18 cellular contexts compared by ENCODE assay signal in genomic region chr7:78437118-78437517, GRCh38.
DNase-seq lines count a peak whose midpoint lies in the region; ATAC-seq and TF ChIP-seq lines count a peak whose summit lies in the region.
"Had no signal": no experiment of that assay in that cellular context is flagged by ENCODE, and none has a peak within 500 bp of the region (broad histone marks: within the 10 kb centered on the region; RNA-seq: fewer than 3 reads in every experiment).

No MANE protein-coding gene starts in this region.

- TF ChIP-seq EP300 in gastroesophageal sphincter (IDR thresholded peaks at IDR 0.05), result no peak

- TF ChIP-seq POLR2A in gastroesophageal sphincter (IDR thresholded peaks at IDR 0.05), result no peak

- H3K36me3 ChIP-seq in gastroesophageal sphincter, result no peaks in the 10 kb centered on the region

- whole genome bisulfite sequencing in gastroesophageal sphincter (ENCODE audit: low coverage in 1 of 2), 2 donors, result 53 to 65% methylated on average over 4 of the region's 5 CpGs

- no peak for TF ChIP-seq CTCF in fibroblast of the aortic adventitia (IDR thresholded peaks at IDR 0.05; ENCODE audit: insufficient read depth, low read length)
- TF ChIP-seq CTCF in gastroesophageal sphincter (IDR thresholded peaks at IDR 0.05), result no peak

- CTCF ChIA-PET in HEK293T (lab: Yijun Ruan, JAX), result interaction anchor here (0.7 kb wide), 1 partner anchor 57 kb away, joined by 3 read pairs; no protein-coding TSS in a partner anchor

- H3K4me3 ChIP-seq in fibroblast of the aortic adventitia (ENCODE audit: low read depth, low read length) (no peak overlapping the region), gastroesophageal sphincter (no peak overlapping the region)

- H3K4me1 ChIP-seq in gastroesophageal sphincter, result no peaks in the 10 kb centered on the region
- H3K4me1 ChIP-seq: Caco-2 had no signal

- no peak overlapping the region for H3K27ac ChIP-seq in gastroesophageal sphincter

- no peaks in the 10 kb centered on the region for H3K9me3 ChIP-seq in gastroesophageal sphincter
- H3K9me3 ChIP-seq: Caco-2 had no signal

- POLR2A ChIA-PET in HEK293T (lab: Yijun Ruan, JAX), result no interaction called here

- DNase-seq in GM04503 (ENCODE audit: low read depth) (peak; percentile 56), amniotic epithelial cell (ENCODE audit: low read depth) (peak; percentile 28), fibroblast of the aortic adventitia (ENCODE audit: low read depth) (peak; percentile 41), superior temporal gyrus (ENCODE audit: extremely low spot score) (peak; percentile 17), T1000 (lab: John Stamatoyannopoulos, UW) (no peak), HEK293T (ENCODE audit: extremely low spot score) (no peak)
- DNase-seq: activated CD4-positive, alpha-beta T cell treated with anti-CD3 and anti-CD28 coated beads for 1 hour; activated naive CD8-positive, alpha-beta T cell treated with anti-CD3 and anti-CD28 coated beads, Interleukin-2, amount 50 U/mL, for 24 hours; activated T-cell treated with anti-CD3 and anti-CD28 coated beads for 4 hours; Caco-2; naive B cell; NCI-H1092; NCI-H345; OCI-M1; SW 1271 had no signal

- H3K27me3 ChIP-seq in gastroesophageal sphincter, result no peaks in the 10 kb centered on the region

- no peak for ATAC-seq in gastroesophageal sphincter
- no peak for ATAC-seq in GM21576 (IDR thresholded peaks at IDR 0.05; ENCODE audit: unreplicated experiment)
- ATAC-seq: activated naive CD8-positive, alpha-beta T cell treated with anti-CD3 and anti-CD28 coated beads, Interleukin-2, amount 50 U/mL, for 24 hours; left lobe of liver had no signal

TF ChIP-seq in HEK293T, 16 proteins besides CTCF, POLR2A, EP300 and RAD21:
- TF ChIP-seq ELF4 (IDR thresholded peaks at IDR 0.05) (no peak), L3MBTL2 (conservative IDR thresholded peaks at IDR 0.05) (no peak), ARNT (IDR thresholded peaks at IDR 0.05) (no peak), SP1 (IDR thresholded peaks at IDR 0.05) (no peak), SUZ12 (IDR thresholded peaks at IDR 0.05) (no peak), TARDBP (IDR thresholded peaks at IDR 0.05) (no peak), NFRKB (IDR thresholded peaks at IDR 0.05) (no peak)
TF ChIP-seq in HEK293T: peak in this region for 0.

Comparison
In these comparisons a context has a peak if more than half of its experiments do, and no peak if none do; other contexts are left out.
1. DNase-seq: peak in GM04503 (single experiment), amniotic epithelial cell (single experiment), fibroblast of the aortic adventitia (single experiment) and superior temporal gyrus (single experiment); none in T1000 (single experiment) and HEK293T (single experiment).